Comparison of ENCODE assay signal across 1 cellular context in the genomic region with DNA sequence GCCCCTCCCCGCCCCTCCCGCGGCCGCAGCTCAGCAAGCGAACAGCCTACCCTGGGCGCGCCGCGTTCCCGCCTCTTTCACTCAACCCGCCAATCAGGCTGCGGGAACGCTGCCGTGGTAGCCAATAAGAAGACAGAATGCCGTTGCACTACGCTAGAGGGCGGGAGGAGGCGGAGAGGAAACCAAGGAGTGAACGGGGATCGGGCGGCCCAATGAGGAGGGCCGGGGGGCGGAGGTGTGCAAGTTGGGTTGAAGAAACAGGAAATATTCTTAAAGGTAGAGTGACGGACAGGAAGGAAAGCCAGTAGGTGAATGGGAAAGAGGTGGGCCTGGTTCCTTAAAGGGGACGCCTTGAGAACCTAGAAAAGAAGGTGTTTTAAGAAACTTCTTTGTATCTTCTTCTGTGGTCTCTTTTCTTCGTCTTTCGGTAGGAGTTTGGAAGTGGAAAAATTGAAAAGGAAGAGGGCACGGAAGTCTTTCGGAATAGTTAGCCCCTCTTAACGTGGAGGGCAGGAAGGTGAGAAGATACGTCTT.
TF ChIP-seq lines count a peak whose summit lies in the region.

No MANE protein-coding gene starts in this region.

TF ChIP-seq in K562, 482 proteins besides CTCF, POLR2A, EP300 and RAD21 (continued from another document and continues in another):
- TF ChIP-seq, protein P1, sequence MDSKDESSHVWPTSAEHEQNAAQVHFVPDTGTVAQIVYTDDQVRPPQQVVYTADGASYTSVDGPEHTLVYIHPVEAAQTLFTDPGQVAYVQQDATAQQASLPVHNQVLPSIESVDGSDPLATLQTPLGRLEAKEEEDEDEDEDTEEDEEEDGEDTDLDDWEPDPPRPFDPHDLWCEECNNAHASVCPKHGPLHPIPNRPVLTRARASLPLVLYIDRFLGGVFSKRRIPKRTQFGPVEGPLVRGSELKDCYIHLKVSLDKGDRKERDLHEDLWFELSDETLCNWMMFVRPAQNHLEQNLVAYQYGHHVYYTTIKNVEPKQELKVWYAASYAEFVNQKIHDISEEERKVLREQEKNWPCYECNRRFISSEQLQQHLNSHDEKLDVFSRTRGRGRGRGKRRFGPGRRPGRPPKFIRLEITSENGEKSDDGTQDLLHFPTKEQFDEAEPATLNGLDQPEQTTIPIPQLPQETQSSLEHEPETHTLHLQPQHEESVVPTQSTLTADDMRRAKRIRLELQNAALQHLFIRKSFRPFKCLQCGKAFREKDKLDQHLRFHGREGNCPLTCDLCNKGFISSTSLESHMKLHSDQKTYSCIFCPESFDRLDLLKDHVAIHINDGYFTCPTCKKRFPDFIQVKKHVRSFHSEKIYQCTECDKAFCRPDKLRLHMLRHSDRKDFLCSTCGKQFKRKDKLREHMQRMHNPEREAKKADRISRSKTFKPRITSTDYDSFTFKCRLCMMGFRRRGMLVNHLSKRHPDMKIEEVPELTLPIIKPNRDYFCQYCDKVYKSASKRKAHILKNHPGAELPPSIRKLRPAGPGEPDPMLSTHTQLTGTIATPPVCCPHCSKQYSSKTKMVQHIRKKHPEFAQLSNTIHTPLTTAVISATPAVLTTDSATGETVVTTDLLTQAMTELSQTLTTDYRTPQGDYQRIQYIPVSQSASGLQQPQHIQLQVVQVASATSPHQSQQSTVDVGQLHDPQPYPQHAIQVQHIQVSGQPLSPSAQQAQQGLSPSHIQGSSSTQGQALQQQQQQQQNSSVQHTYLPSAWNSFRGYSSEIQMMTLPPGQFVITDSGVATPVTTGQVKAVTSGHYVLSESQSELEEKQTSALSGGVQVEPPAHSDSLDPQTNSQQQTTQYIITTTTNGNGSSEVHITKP (IDR thresholded peaks at IDR 0.05; ENCODE audit: partially characterized antibody) = peak; percentile 71
- TF ChIP-seq, protein P2, sequence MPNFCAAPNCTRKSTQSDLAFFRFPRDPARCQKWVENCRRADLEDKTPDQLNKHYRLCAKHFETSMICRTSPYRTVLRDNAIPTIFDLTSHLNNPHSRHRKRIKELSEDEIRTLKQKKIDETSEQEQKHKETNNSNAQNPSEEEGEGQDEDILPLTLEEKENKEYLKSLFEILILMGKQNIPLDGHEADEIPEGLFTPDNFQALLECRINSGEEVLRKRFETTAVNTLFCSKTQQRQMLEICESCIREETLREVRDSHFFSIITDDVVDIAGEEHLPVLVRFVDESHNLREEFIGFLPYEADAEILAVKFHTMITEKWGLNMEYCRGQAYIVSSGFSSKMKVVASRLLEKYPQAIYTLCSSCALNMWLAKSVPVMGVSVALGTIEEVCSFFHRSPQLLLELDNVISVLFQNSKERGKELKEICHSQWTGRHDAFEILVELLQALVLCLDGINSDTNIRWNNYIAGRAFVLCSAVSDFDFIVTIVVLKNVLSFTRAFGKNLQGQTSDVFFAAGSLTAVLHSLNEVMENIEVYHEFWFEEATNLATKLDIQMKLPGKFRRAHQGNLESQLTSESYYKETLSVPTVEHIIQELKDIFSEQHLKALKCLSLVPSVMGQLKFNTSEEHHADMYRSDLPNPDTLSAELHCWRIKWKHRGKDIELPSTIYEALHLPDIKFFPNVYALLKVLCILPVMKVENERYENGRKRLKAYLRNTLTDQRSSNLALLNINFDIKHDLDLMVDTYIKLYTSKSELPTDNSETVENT (CRISPR knock-in tag; IDR thresholded peaks at IDR 0.05) = no peak
- peak; percentile 47 to 85 for TF ChIP-seq MAZ (CRISPR knock-in tag; conservative IDR thresholded peaks at IDR 0.05 in 1 of 2, IDR thresholded peaks at IDR 0.05 in 1 of 2)
- peak; percentile 71 for TF ChIP-seq SP1 (CRISPR knock-in tag; IDR thresholded peaks at IDR 0.05)
- no peak for TF ChIP-seq ADNP (tag; IDR thresholded peaks at IDR 0.05)
- TF ChIP-seq, protein P3, sequence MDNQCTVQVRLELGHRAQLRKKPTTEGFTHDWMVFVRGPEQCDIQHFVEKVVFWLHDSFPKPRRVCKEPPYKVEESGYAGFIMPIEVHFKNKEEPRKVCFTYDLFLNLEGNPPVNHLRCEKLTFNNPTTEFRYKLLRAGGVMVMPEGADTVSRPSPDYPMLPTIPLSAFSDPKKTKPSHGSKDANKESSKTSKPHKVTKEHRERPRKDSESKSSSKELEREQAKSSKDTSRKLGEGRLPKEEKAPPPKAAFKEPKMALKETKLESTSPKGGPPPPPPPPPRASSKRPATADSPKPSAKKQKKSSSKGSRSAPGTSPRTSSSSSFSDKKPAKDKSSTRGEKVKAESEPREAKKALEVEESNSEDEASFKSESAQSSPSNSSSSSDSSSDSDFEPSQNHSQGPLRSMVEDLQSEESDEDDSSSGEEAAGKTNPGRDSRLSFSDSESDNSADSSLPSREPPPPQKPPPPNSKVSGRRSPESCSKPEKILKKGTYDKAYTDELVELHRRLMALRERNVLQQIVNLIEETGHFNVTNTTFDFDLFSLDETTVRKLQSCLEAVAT (IDR thresholded peaks at IDR 0.05) = peak in 1 of 2 experiments; percentile 88; a peak in 2 of 4 replicates
- TF ChIP-seq ARID2 (IDR thresholded peaks at IDR 0.05) = no peak
- TF ChIP-seq RBM25 (IDR thresholded peaks at IDR 0.05; ENCODE audit: low read depth, low read length, severe bottlenecking) = peak; percentile 72
- no peak for TF ChIP-seq ATF1 (CRISPR knock-in tag; IDR thresholded peaks at IDR 0.05)
- peak; percentile 79 for TF ChIP-seq ATF1 (tag; IDR thresholded peaks at IDR 0.05)
- no peak for TF ChIP-seq ZNF12 (CRISPR knock-in tag; IDR thresholded peaks at IDR 0.05)
- no peak for TF ChIP-seq ESRRB (CRISPR knock-in tag; IDR thresholded peaks at IDR 0.05; ENCODE audit: borderline replicate concordance)
- TF ChIP-seq ZC3H11A (IDR thresholded peaks at IDR 0.05; ENCODE audit: low read depth, low read length) = no peak
- no peak for TF ChIP-seq ZNF445 (CRISPR knock-in tag; IDR thresholded peaks at IDR 0.05; ENCODE audit: low read depth)
- TF ChIP-seq CXXC5 (CRISPR knock-in tag; IDR thresholded peaks at IDR 0.05) = peak; percentile 57
- TF ChIP-seq, protein P4, sequence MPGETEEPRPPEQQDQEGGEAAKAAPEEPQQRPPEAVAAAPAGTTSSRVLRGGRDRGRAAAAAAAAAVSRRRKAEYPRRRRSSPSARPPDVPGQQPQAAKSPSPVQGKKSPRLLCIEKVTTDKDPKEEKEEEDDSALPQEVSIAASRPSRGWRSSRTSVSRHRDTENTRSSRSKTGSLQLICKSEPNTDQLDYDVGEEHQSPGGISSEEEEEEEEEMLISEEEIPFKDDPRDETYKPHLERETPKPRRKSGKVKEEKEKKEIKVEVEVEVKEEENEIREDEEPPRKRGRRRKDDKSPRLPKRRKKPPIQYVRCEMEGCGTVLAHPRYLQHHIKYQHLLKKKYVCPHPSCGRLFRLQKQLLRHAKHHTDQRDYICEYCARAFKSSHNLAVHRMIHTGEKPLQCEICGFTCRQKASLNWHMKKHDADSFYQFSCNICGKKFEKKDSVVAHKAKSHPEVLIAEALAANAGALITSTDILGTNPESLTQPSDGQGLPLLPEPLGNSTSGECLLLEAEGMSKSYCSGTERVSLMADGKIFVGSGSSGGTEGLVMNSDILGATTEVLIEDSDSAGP (CRISPR knock-in tag; IDR thresholded peaks at IDR 0.05) = peak; percentile 94
- no peak for TF ChIP-seq NFIX (CRISPR knock-in tag; IDR thresholded peaks at IDR 0.05; ENCODE audit: low read depth)
- no peak for TF ChIP-seq SMARCC2 (IDR thresholded peaks at IDR 0.05; ENCODE audit: low read depth)
- TF ChIP-seq, protein P5, sequence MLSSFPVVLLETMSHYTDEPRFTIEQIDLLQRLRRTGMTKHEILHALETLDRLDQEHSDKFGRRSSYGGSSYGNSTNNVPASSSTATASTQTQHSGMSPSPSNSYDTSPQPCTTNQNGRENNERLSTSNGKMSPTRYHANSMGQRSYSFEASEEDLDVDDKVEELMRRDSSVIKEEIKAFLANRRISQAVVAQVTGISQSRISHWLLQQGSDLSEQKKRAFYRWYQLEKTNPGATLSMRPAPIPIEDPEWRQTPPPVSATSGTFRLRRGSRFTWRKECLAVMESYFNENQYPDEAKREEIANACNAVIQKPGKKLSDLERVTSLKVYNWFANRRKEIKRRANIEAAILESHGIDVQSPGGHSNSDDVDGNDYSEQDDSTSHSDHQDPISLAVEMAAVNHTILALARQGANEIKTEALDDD (IDR thresholded peaks at IDR 0.05) = no peak
- TF ChIP-seq NRF1 (conservative IDR thresholded peaks at IDR 0.05 in 1 of 2, IDR thresholded peaks at IDR 0.05 in 1 of 2) = peak; percentile 30 to 33; a peak in 2 of 4 replicates
- TF ChIP-seq GABPA (tag; conservative IDR thresholded peaks at IDR 0.05; ENCODE audit: low read depth) = peak; percentile 92
- no peak for TF ChIP-seq HNRNPH1 (optimal IDR thresholded peaks at IDR 0.05; ENCODE audit: low read depth, low read length)
- no peak for TF ChIP-seq RBFOX2 (IDR thresholded peaks at IDR 0.05; ENCODE audit: low read depth, low read length)
- no peak for TF ChIP-seq MCM2 (IDR thresholded peaks at IDR 0.05; ENCODE audit: low read depth)
- TF ChIP-seq, protein P6, sequence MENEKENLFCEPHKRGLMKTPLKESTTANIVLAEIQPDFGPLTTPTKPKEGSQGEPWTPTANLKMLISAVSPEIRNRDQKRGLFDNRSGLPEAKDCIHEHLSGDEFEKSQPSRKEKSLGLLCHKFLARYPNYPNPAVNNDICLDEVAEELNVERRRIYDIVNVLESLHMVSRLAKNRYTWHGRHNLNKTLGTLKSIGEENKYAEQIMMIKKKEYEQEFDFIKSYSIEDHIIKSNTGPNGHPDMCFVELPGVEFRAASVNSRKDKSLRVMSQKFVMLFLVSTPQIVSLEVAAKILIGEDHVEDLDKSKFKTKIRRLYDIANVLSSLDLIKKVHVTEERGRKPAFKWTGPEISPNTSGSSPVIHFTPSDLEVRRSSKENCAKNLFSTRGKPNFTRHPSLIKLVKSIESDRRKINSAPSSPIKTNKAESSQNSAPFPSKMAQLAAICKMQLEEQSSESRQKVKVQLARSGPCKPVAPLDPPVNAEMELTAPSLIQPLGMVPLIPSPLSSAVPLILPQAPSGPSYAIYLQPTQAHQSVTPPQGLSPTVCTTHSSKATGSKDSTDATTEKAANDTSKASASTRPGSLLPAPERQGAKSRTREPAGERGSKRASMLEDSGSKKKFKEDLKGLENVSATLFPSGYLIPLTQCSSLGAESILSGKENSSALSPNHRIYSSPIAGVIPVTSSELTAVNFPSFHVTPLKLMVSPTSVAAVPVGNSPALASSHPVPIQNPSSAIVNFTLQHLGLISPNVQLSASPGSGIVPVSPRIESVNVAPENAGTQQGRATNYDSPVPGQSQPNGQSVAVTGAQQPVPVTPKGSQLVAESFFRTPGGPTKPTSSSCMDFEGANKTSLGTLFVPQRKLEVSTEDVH (IDR thresholded peaks at IDR 0.05; ENCODE audit: low read depth, partially characterized antibody) = peak; percentile 56
- TF ChIP-seq, protein P7, sequence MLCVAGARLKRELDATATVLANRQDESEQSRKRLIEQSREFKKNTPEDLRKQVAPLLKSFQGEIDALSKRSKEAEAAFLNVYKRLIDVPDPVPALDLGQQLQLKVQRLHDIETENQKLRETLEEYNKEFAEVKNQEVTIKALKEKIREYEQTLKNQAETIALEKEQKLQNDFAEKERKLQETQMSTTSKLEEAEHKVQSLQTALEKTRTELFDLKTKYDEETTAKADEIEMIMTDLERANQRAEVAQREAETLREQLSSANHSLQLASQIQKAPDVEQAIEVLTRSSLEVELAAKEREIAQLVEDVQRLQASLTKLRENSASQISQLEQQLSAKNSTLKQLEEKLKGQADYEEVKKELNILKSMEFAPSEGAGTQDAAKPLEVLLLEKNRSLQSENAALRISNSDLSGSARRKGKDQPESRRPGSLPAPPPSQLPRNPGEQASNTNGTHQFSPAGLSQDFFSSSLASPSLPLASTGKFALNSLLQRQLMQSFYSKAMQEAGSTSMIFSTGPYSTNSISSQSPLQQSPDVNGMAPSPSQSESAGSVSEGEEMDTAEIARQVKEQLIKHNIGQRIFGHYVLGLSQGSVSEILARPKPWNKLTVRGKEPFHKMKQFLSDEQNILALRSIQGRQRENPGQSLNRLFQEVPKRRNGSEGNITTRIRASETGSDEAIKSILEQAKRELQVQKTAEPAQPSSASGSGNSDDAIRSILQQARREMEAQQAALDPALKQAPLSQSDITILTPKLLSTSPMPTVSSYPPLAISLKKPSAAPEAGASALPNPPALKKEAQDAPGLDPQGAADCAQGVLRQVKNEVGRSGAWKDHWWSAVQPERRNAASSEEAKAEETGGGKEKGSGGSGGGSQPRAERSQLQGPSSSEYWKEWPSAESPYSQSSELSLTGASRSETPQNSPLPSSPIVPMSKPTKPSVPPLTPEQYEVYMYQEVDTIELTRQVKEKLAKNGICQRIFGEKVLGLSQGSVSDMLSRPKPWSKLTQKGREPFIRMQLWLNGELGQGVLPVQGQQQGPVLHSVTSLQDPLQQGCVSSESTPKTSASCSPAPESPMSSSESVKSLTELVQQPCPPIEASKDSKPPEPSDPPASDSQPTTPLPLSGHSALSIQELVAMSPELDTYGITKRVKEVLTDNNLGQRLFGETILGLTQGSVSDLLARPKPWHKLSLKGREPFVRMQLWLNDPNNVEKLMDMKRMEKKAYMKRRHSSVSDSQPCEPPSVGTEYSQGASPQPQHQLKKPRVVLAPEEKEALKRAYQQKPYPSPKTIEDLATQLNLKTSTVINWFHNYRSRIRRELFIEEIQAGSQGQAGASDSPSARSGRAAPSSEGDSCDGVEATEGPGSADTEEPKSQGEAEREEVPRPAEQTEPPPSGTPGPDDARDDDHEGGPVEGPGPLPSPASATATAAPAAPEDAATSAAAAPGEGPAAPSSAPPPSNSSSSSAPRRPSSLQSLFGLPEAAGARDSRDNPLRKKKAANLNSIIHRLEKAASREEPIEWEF (CRISPR knock-in tag; IDR thresholded peaks at IDR 0.05) = no peak
- TF ChIP-seq, protein P8, sequence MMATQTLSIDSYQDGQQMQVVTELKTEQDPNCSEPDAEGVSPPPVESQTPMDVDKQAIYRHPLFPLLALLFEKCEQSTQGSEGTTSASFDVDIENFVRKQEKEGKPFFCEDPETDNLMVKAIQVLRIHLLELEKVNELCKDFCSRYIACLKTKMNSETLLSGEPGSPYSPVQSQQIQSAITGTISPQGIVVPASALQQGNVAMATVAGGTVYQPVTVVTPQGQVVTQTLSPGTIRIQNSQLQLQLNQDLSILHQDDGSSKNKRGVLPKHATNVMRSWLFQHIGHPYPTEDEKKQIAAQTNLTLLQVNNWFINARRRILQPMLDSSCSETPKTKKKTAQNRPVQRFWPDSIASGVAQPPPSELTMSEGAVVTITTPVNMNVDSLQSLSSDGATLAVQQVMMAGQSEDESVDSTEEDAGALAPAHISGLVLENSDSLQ (IDR thresholded peaks at IDR 0.05) = peak; percentile 99
- no peak for TF ChIP-seq STAG1 (CRISPR knock-in tag; IDR thresholded peaks at IDR 0.05; ENCODE audit: borderline replicate concordance)
- TF ChIP-seq CREBBP (IDR thresholded peaks at IDR 0.05; ENCODE audit: low read depth, low read length) = no peak
- no peak for TF ChIP-seq SPI1 (IDR thresholded peaks at IDR 0.05; ENCODE audit: borderline replicate concordance, low read depth, low read length)
- TF ChIP-seq DDX20 (tag; IDR thresholded peaks at IDR 0.05; ENCODE audit: low read depth) = no peak
- TF ChIP-seq SRSF3 (IDR thresholded peaks at IDR 0.05; ENCODE audit: insufficient read depth, low read length) = no peak
- peak; percentile 80 for TF ChIP-seq FOXM1 (IDR thresholded peaks at IDR 0.05; ENCODE audit: low read depth)
- TF ChIP-seq FOXM1 (CRISPR knock-in tag; IDR thresholded peaks at IDR 0.05; ENCODE audit: low read depth) = no peak
